Comparison of ENCODE assay signal across 8 cellular contexts in genomic region chr2:196639180-196640030, GRCh38. TPM values are rescaled to one million over a fixed set of nuclear protein-coding genes. Genes with fewer than 3 reads are reported as not detected.
DNase-seq lines count a peak whose midpoint lies in the region; ATAC-seq and TF ChIP-seq lines count a peak whose summit lies in the region.

CCDC150 (plus strand) TSS chr2:196639715; CDS start chr2:196639767, 52 bp downstream.

- DNase-seq in GM13977 (ENCODE audit: low spot score) (peak; percentile 94), NCI-H146 (lab: John Stamatoyannopoulos, UW) (peak; percentile 95), T-cell (peak; percentile 88 to 96 (median 93)), amniotic epithelial cell (ENCODE audit: low read depth) (peak; percentile 89), left cardiac atrium (peak; percentile 96), posterior vena cava (ENCODE audit: low spot score) (peak; percentile 98), ureter (ENCODE audit: low spot score) (peak; percentile 93)

- H3K27ac Mint-ChIP-seq in T-cell, result peak within 1 kb of the TSS; percentile 36 to 46

- intact Hi-C loops in left cardiac atrium (cut with DNase I) (no loop called here), posterior vena cava (cut with DNase I) (no loop called here)

- POLR2A ChIA-PET in T-cell (lab: Charles Lee), result interaction anchor here in 1 of 2 donors (0.6 kb wide), 1 partner anchor 1294 kb away, joined by 3 read pairs; no protein-coding TSS in a partner anchor

- no peaks in the 10 kb centered on the region for H3K27me3 Mint-ChIP-seq in T-cell

- no peaks in the 10 kb centered on the region for H3K9me3 Mint-ChIP-seq in T-cell

- ATAC-seq in HG02852 (IDR thresholded peaks at IDR 0.05; ENCODE audit: unreplicated experiment) (peak; percentile 100), T-cell (replicated peaks in 1 of 4) (peak; percentile 100), left cardiac atrium (peak; percentile 100)

- H3K36me3 Mint-ChIP-seq in T-cell, result no peaks in the 10 kb centered on the region

- peaks cover 13 to 22% (median 21%) of the 10 kb centered on the region in 3 donors for H3K4me1 Mint-ChIP-seq in T-cell

- in situ Hi-C loops in GM13977 (cut with MboI; ENCODE audit: low pct_unique_long_range_greater_than_20kb, low sequenced_read_pairs, unreplicated experiment), result no loop called here

- H3K4me3 Mint-ChIP-seq in T-cell, result peak within 1 kb of the TSS; percentile 82 to 90 (median 83)

- peak; percentile 3 for TF ChIP-seq CTCF in GM13977 (IDR thresholded peaks at IDR 0.05; ENCODE audit: extremely low read depth, insufficient read depth, missing control alignments)

- CTCF ChIA-PET in T-cell (lab: Charles Lee), result interaction anchor here (0.6 to 1.2 kb wide), 4 partner anchors 25 to 983 kb away, joined by 3 to 11 read pairs (median 4); partner anchors contain the start of gene SLC39A10 (in 1 of the 2)

RNA-seq across cellular contexts. Expression of gene CCDC150, which starts in this region (rescaled TPM):
- total RNA-seq in T-cell, result 1 to 10 TPM in 3 of 5 donors, under 1 TPM in 2; 0.60 to 1.9 (median 1.1) TPM
- 1 to 10 TPM; 1.5 to 2.5 TPM for total RNA-seq in left cardiac atrium
- total RNA-seq in posterior vena cava, result 1 to 10 TPM in 1 of 2 donors, under 1 TPM in 1; 0.56 to 1.7 TPM
- total RNA-seq in ureter, result 1.4 TPM

Comparison
In these comparisons a context has a peak if more than half of its experiments do, and no peak if none do; other contexts are left out.
1. Peak in every context shown above with its lines: DNase-seq and ATAC-seq.